8 cellular contexts compared by ENCODE assay signal in the genomic region with DNA sequence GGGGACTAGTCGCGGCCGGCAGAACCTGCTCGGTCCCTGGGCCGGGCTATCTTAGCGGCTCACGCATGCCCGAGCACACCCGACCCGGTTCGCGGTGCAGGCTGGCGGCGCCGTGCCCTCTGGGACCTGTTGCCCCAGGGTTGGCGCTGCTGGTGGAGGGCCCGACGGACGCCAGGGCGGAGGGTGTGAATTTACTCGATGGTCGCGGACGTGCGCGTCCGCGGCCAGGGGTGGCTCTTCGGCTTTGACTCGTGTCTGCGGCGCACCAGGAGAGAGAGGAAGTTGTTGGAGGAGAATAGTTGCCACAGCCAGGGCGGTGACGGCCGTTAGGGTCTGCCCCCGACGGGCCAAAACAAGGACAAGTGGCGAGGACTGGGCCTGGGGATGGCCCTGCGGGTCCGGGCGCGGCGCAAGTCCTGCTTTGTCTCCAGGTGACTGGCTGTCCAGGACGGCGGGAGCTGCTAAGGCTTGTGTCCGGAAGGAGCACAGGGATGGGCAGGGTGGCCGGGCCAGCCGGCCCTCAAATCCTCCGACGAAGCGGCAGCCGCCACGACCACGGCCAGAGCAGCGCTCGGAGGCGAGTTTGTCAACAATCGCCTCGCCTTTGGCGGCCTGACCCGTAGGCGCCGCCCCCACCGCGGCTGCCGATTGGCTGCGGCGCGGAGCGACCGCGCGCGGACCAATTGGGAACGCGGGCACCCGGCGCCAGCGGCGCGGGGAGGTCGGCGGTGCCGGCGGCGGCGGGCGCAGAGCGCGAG. TPM values are rescaled to one million over a fixed set of nuclear protein-coding genes. Genes with fewer than 3 reads are reported as not detected.
DNase-seq lines count a peak whose midpoint lies in the region; ATAC-seq lines count a peak whose summit lies in the region.

No MANE protein-coding gene starts in this region.

- peak overlapping the region; percentile 85 for H3K27ac Mint-ChIP-seq in activated CD8-positive, alpha-beta T cell treated with anti-CD3 and anti-CD28 coated beads, Interleukin-2, amount 10 ng/mL, durations not matched to agents 7 days and 5 days
- peak overlapping the region; percentile 81 to 96 for H3K27ac Mint-ChIP-seq in effector memory CD8-positive, alpha-beta T cell
- H3K27ac Mint-ChIP-seq in memory B cell = peak overlapping the region; percentile 95

- H3K4me1 Mint-ChIP-seq in activated CD8-positive, alpha-beta T cell treated with anti-CD3 and anti-CD28 coated beads, Interleukin-2, amount 10 ng/mL, durations not matched to agents 7 days and 5 days (ENCODE audit: low read depth) = peaks cover 47% of the 10 kb centered on the region
- H3K4me1 Mint-ChIP-seq in effector memory CD8-positive, alpha-beta T cell (ENCODE audit: low read depth in 2 of 2) = peaks cover 39 to 49% of the 10 kb centered on the region in 2 donors
- peaks cover 20% of the 10 kb centered on the region for H3K4me1 Mint-ChIP-seq in memory B cell

- peak; percentile 95 for DNase-seq in CD1c-positive myeloid dendritic cell (ENCODE audit: extremely low spot score)
- peak; percentile 93 for DNase-seq in NCI-H82 (lab: John Stamatoyannopoulos, UW)
- peak; percentile 81 for DNase-seq in activated CD8-positive, alpha-beta T cell treated with anti-CD3 and anti-CD28 coated beads, Interleukin-2, amount 10 ng/mL, durations not matched to agents 7 days and 5 days
- DNase-seq in effector memory CD8-positive, alpha-beta T cell = peak; percentile 68 to 79 (median 68)
- peak; percentile 79 to 82 for DNase-seq in memory B cell (ENCODE audit: low spot score in 2 of 2)
- DNase-seq in stimulated activated CD4-positive, alpha-beta T cell treated with anti-CD3 and anti-CD28 coated beads, TNF-alpha, amount 100 ng/mL, for 4 hours (ENCODE audit: low read depth in 3 of 3) = peak; percentile 49 to 65 (median 63)

- H3K9me3 Mint-ChIP-seq in activated CD8-positive, alpha-beta T cell treated with anti-CD3 and anti-CD28 coated beads, Interleukin-2, amount 10 ng/mL, durations not matched to agents 7 days and 5 days (ENCODE audit: insufficient read depth) = no peaks in the 10 kb centered on the region
- no peaks in the 10 kb centered on the region for H3K9me3 Mint-ChIP-seq in effector memory CD8-positive, alpha-beta T cell
- H3K9me3 Mint-ChIP-seq in memory B cell = no peaks in the 10 kb centered on the region

- H3K4me3 Mint-ChIP-seq in activated CD8-positive, alpha-beta T cell treated with anti-CD3 and anti-CD28 coated beads, Interleukin-2, amount 10 ng/mL, durations not matched to agents 7 days and 5 days = peak overlapping the region; percentile 94
- H3K4me3 Mint-ChIP-seq in effector memory CD8-positive, alpha-beta T cell = peak overlapping the region; percentile 95 to 97
- H3K4me3 Mint-ChIP-seq in memory B cell = peak overlapping the region; percentile 93

- peak; percentile 46 for ATAC-seq in GM19397 (IDR thresholded peaks at IDR 0.05; ENCODE audit: unreplicated experiment)
- ATAC-seq in HG03521 (IDR thresholded peaks at IDR 0.05; ENCODE audit: unreplicated experiment) = peak; percentile 37
- peak; percentile 66 for ATAC-seq in activated CD8-positive, alpha-beta T cell treated with anti-CD3 and anti-CD28 coated beads, Interleukin-2, amount 10 ng/mL, durations not matched to agents 7 days and 5 days
- peak; percentile 57 for ATAC-seq in effector memory CD8-positive, alpha-beta T cell (replicated peaks)
- peak; percentile 53 for ATAC-seq in memory B cell (ENCODE audit: low read depth)

- peaks cover 31% of the 10 kb centered on the region for H3K36me3 Mint-ChIP-seq in activated CD8-positive, alpha-beta T cell treated with anti-CD3 and anti-CD28 coated beads, Interleukin-2, amount 10 ng/mL, durations not matched to agents 7 days and 5 days (ENCODE audit: low read depth)
- H3K36me3 Mint-ChIP-seq in effector memory CD8-positive, alpha-beta T cell (ENCODE audit: insufficient read depth) = peaks cover 48% of the 10 kb centered on the region
- H3K36me3 Mint-ChIP-seq in memory B cell = peaks cover 3% of the 10 kb centered on the region

- CTCF ChIA-PET in activated CD8-positive, alpha-beta T cell treated with anti-CD3 and anti-CD28 coated beads, Interleukin-2, amount 10 ng/mL, durations not matched to agents 7 days and 5 days (lab: Charles Lee) = interaction anchor here (1.2 to 1.6 kb wide), 2 partner anchors 11 to 46 kb away, joined by 3 to 4 read pairs; no protein-coding TSS in a partner anchor

- POLR2A ChIA-PET in activated CD8-positive, alpha-beta T cell treated with anti-CD3 and anti-CD28 coated beads, Interleukin-2, amount 10 ng/mL, durations not matched to agents 7 days and 5 days (lab: Charles Lee) = interaction anchor here (1.6 to 1.7 kb wide), 2 partner anchors 37 to 263 kb away, joined by 4 read pairs; no protein-coding TSS in a partner anchor

- peaks cover 29% of the 10 kb centered on the region for H3K27me3 Mint-ChIP-seq in activated CD8-positive, alpha-beta T cell treated with anti-CD3 and anti-CD28 coated beads, Interleukin-2, amount 10 ng/mL, durations not matched to agents 7 days and 5 days (ENCODE audit: low read depth)
- H3K27me3 Mint-ChIP-seq in effector memory CD8-positive, alpha-beta T cell = peaks cover 30% of the 10 kb centered on the region in 2 donors
- peaks cover 5% of the 10 kb centered on the region for H3K27me3 Mint-ChIP-seq in memory B cell

RNA-seq across cellular contexts. Expression of gene BCL2L11, which starts 1.3 kb away (rescaled TPM):
- total RNA-seq in activated CD8-positive, alpha-beta T cell treated with anti-CD3 and anti-CD28 coated beads, Interleukin-2, amount 10 ng/mL, durations not matched to agents 7 days and 5 days = 10 to 100 TPM; 11.7 to 16.5 TPM

Comparison
In these comparisons a context has a peak if more than half of its experiments do, and no peak if none do; other contexts are left out.
1. Peak in every context shown above with its lines: DNase-seq and ATAC-seq.